In the genomic region with DNA sequence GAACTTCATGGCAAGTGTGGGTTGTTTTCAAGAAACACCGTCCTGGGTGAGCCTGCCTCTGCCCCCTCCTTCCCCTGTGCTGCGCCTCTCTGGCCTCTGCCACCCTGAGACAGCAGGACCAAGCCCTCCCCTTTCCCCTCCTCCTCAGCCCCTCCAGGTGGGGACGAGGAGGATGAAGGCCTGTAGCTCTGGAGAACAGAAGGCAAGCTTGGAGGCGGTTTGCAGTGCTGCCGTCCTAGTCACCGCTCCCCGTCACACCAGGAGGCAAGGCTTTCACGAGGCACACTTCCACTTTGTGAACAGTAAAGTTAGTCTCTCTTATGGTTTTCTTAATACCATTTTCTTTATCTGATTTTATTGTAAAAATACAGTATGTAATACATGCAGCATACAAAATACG, we compare ENCODE assay signal across 29 cellular contexts. TPM values are rescaled to one million over a fixed set of nuclear protein-coding genes. Genes with fewer than 3 reads are reported as not detected.
"Had no signal": no experiment of that assay in that cellular context is flagged by ENCODE, and none has a peak within 500 bp of the region (broad histone marks: within the 10 kb centered on the region; RNA-seq: fewer than 3 reads in every experiment).

No MANE protein-coding gene starts in this region.

- H3K9me3 Mint-ChIP-seq: memory B cell; naive thymus-derived CD4-positive, alpha-beta T cell; natural killer cell treated with Interleukin-12 subunit alpha and Interleukin-12 subunit beta and Interleukin-15 and Interleukin-18, amount 100 ng/mL, for 72 hours; stimulated activated memory B cell treated with anti-CD40 and anti-IgM and Interleukin-4, amounts not matched to agents 10 μg/mL and 1 μg/mL and 100 μg/mL, for 72 hours; stimulated activated naive CD8-positive, alpha-beta T cell treated with anti-CD3 and anti-CD28 coated beads, Interleukin-15, amount 100 ng/mL, for 72 hours; type B pancreatic cell had no signal

- H3K27ac ChIP-seq: left ventricle myocardium inferior, pancreas, prostate gland, sigmoid colon, tibial nerve, uterus had no signal

- H3K4me1 ChIP-seq: left ventricle myocardium inferior, pancreas, prostate gland, sigmoid colon, tibial nerve, uterus had no signal

- ATAC-seq: mucosa of descending colon; naive thymus-derived CD4-positive, alpha-beta T cell; natural killer cell treated with Interleukin-12 subunit alpha and Interleukin-12 subunit beta and Interleukin-15 and Interleukin-18, amount 100 ng/mL, for 72 hours; pancreas; stimulated activated memory B cell treated with anti-CD40 and anti-IgM and Interleukin-4, amounts not matched to agents 10 μg/mL and 1 μg/mL and 100 μg/mL, for 72 hours; stimulated activated naive CD8-positive, alpha-beta T cell treated with anti-CD3 and anti-CD28 coated beads, Interleukin-15, amount 100 ng/mL, for 72 hours had no signal

- H3K9me3 ChIP-seq: left ventricle myocardium inferior, mucosa of descending colon, pancreas, prostate gland, sigmoid colon, tibial nerve, uterus had no signal

- DNase-seq: hippocampal formation; left ventricle myocardium inferior; midbrain; naive thymus-derived CD4-positive, alpha-beta T cell; nucleus accumbens; retina; right cardiac atrium; sigmoid colon; small intestine; stimulated activated CD4-positive, alpha-beta T cell treated with anti-CD3 and anti-CD28 coated beads, Interleukin-1b, Interleukin-23, amount 100 ng/mL, for 48 hours; stimulated activated CD4-positive, alpha-beta T cell treated with anti-CD3 and anti-CD28 coated beads, Interleukin-2, amount 100 ng/mL, for 48 hours; stimulated activated CD4-positive, alpha-beta T cell treated with anti-CD3 and anti-CD28 coated beads, Interleukin-4, amount 100 ng/mL, for 4 hours; stimulated activated CD8-positive, alpha-beta memory T cell treated with anti-CD3 and anti-CD28 coated beads, Interleukin-4, amount 100 ng/mL, for 48 hours; stimulated activated naive CD4-positive, alpha-beta T cell treated with Interleukin-2 at 50 U/mL for 16 hours; stimulated activated naive CD8-positive, alpha-beta T cell treated with anti-CD3 and anti-CD28 coated beads, Interleukin-15, amount 100 ng/mL, for 72 hours; substantia nigra; uterus had no signal

- H3K27ac Mint-ChIP-seq: memory B cell; naive thymus-derived CD4-positive, alpha-beta T cell; natural killer cell treated with Interleukin-12 subunit alpha and Interleukin-12 subunit beta and Interleukin-15 and Interleukin-18, amount 100 ng/mL, for 72 hours; stimulated activated memory B cell treated with anti-CD40 and anti-IgM and Interleukin-4, amounts not matched to agents 10 μg/mL and 1 μg/mL and 100 μg/mL, for 72 hours; type B pancreatic cell had no signal

- H3K36me3 Mint-ChIP-seq: memory B cell; naive thymus-derived CD4-positive, alpha-beta T cell; natural killer cell treated with Interleukin-12 subunit alpha and Interleukin-12 subunit beta and Interleukin-15 and Interleukin-18, amount 100 ng/mL, for 72 hours; stimulated activated memory B cell treated with anti-CD40 and anti-IgM and Interleukin-4, amounts not matched to agents 10 μg/mL and 1 μg/mL and 100 μg/mL, for 72 hours; type B pancreatic cell had no signal

- H3K4me3 Mint-ChIP-seq: memory B cell; naive thymus-derived CD4-positive, alpha-beta T cell; natural killer cell treated with Interleukin-12 subunit alpha and Interleukin-12 subunit beta and Interleukin-15 and Interleukin-18, amount 100 ng/mL, for 72 hours; stimulated activated memory B cell treated with anti-CD40 and anti-IgM and Interleukin-4, amounts not matched to agents 10 μg/mL and 1 μg/mL and 100 μg/mL, for 72 hours; stimulated activated naive CD8-positive, alpha-beta T cell treated with anti-CD3 and anti-CD28 coated beads, Interleukin-15, amount 100 ng/mL, for 72 hours; type B pancreatic cell had no signal

- H3K4me1 Mint-ChIP-seq: memory B cell; naive thymus-derived CD4-positive, alpha-beta T cell; stimulated activated memory B cell treated with anti-CD40 and anti-IgM and Interleukin-4, amounts not matched to agents 10 μg/mL and 1 μg/mL and 100 μg/mL, for 72 hours; stimulated activated naive CD8-positive, alpha-beta T cell treated with anti-CD3 and anti-CD28 coated beads, Interleukin-15, amount 100 ng/mL, for 72 hours had no signal

- H3K27me3 Mint-ChIP-seq: stimulated activated naive CD8-positive, alpha-beta T cell treated with anti-CD3 and anti-CD28 coated beads, Interleukin-15, amount 100 ng/mL, for 72 hours had no signal

- H3K4me3 ChIP-seq: left ventricle myocardium inferior, mucosa of descending colon, pancreas, prostate gland, sigmoid colon, tibial nerve, uterus had no signal

- H3K27me3 ChIP-seq: pancreas, sigmoid colon, tibial nerve, uterus had no signal

- H3K36me3 ChIP-seq: left ventricle myocardium inferior, pancreas, prostate gland, sigmoid colon, tibial nerve, uterus had no signal

RNA-seq across cellular contexts. Expression of a gene that starts 8.8 kb away (rescaled TPM):
- total RNA-seq: kidney epithelial cell, lung microvascular endothelial cell, myocyte, osteoblast had no signal
- polyA plus RNA-seq: naive thymus-derived CD4-positive, alpha-beta T cell had no signal
